ENCODE assay signal across 30 cellular contexts in the genomic region with DNA sequence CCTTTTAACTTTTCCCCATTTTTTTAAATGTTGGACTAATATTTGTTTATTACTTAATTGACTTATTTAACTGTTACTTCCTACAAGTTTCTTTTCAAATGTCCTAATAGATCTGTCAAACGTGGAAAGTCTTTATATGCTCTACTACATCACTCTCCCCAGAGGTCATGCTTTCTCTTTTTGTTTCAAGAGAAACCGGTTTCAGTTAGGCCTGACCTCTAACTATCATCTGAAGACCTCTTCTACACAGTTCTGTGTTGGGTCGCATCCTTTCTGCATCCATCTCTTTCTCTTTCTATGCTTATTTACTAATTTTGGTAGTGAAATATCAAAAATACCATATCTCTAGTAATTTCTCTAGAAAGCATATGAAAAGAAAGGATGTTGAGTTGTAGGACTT.
DNase-seq lines count a peak whose midpoint lies in the region; ATAC-seq, FAIRE-seq and TF ChIP-seq lines count a peak whose summit lies in the region.
"Had no signal": no experiment of that assay in that cellular context is flagged by ENCODE, and none has a peak within 500 bp of the region (broad histone marks: within the 10 kb centered on the region; RNA-seq: fewer than 3 reads in every experiment).

No MANE protein-coding gene starts in this region.

- POLR2A ChIA-PET in HepG2 (lab: Yijun Ruan, JAX), result no interaction called here

- no peaks in the 10 kb centered on the region for H3K27me3 Mint-ChIP-seq in effector memory CD8-positive, alpha-beta T cell
- H3K27me3 Mint-ChIP-seq: activated naive CD4-positive, alpha-beta T cell treated with anti-CD3 and anti-CD28 coated beads, Interleukin-2, amount 50 U/mL, for 24 hours; activated T-helper 17 cell treated with anti-CD3 and anti-CD28 coated beads, Interleukin-2, amount 50 U/mL, for 72 hours; memory B cell had no signal

- H3K4me3 ChIP-seq in mesenchymal stem cell (ENCODE audit: insufficient read depth in 1 of 2, low read depth in 1 of 2, low read length in 2 of 2) (no peak overlapping the region), HepG2 (replicated peaks in 1 of 3; ENCODE audit: insufficient read depth in 1 of 3, low read depth in 2 of 3, low read length in 3 of 3) (no peak overlapping the region), mesendoderm (ENCODE audit: low read length) (no peak overlapping the region)
- H3K4me3 ChIP-seq: right lobe of liver, SJSA1, upper lobe of left lung had no signal

- no peak for TF ChIP-seq POLR2A in HepG2 (IDR thresholded peaks at IDR 0.05; ENCODE audit: insufficient read depth in 1 of 2, low read depth in 2 of 2, low read length in 2 of 2)

- TF ChIP-seq RAD21 in HepG2 (CRISPR knock-in tag; IDR thresholded peaks at IDR 0.05), result no peak

- H3K79me2 ChIP-seq in HepG2 (ENCODE audit: insufficient read depth, low read length), result no peaks in the 10 kb centered on the region
- H3K79me2 ChIP-seq in mesendoderm (ENCODE audit: control insufficient read depth, insufficient read depth, low read length), result no peaks in the 10 kb centered on the region

- no peak overlapping the region for H2BK15ac ChIP-seq in mesenchymal stem cell (ENCODE audit: low read depth, poor library complexity, severe bottlenecking)
- no peak overlapping the region for H2BK15ac ChIP-seq in mesendoderm (replicated peaks; ENCODE audit: low read depth)

- H4K8ac ChIP-seq in mesenchymal stem cell (ENCODE audit: low read length) (no peak overlapping the region), mesendoderm (ENCODE audit: low read depth, low read length) (no peak overlapping the region)

- intact Hi-C loops in HepG2 (cut with micrococcal nuclease; ENCODE audit: unreplicated experiment), result no loop called here

- no peak overlapping the region for H3K4ac ChIP-seq in mesenchymal stem cell (ENCODE audit: low read depth in 1 of 2, low read length in 2 of 2)
- H3K4ac ChIP-seq in mesendoderm (ENCODE audit: low read depth, low read length), result no peak overlapping the region

- TF ChIP-seq EP300 in HepG2 (IDR thresholded peaks at IDR 0.05; ENCODE audit: low read depth in 2 of 2, low read length in 2 of 2) (no peak), HepG2 (CRISPR knock-in tag; IDR thresholded peaks at IDR 0.05; ENCODE audit: borderline replicate concordance) (no peak)

- H3K9ac ChIP-seq in mesenchymal stem cell (ENCODE audit: low read length) (no peak overlapping the region), HepG2 (ENCODE audit: insufficient read depth, low read depth, low read length) (no peak overlapping the region), mesendoderm (ENCODE audit: low read length) (no peak overlapping the region)

- no peak overlapping the region for H2BK12ac ChIP-seq in mesenchymal stem cell (ENCODE audit: low read length in 2 of 2)

- peak overlapping the region; percentile 12 for H3K27ac ChIP-seq in mesenchymal stem cell (ENCODE audit: low read length, poor library complexity, severe bottlenecking)
- no peak overlapping the region for H3K27ac ChIP-seq in HepG2 (ENCODE audit: extremely low read length, insufficient read depth, low read length)
- no peak overlapping the region for H3K27ac ChIP-seq in mesendoderm (ENCODE audit: low read depth, low read length)
- H3K27ac ChIP-seq: right lobe of liver, SJSA1, upper lobe of left lung had no signal

- H3K4me2 ChIP-seq in mesenchymal stem cell (ENCODE audit: low read length, poor library complexity, severe bottlenecking), result no peak overlapping the region
- H3K4me2 ChIP-seq in HepG2 (ENCODE audit: low read depth, low read length), result no peak overlapping the region
- no peak overlapping the region for H3K4me2 ChIP-seq in mesendoderm (ENCODE audit: low read length)

- in situ Hi-C loops in HepG2 (cut with HindIII; ENCODE audit: extremely low pct_ligation_motif_present, low pct_unique_long_range_greater_than_20kb), result no loop called here

- H3K27ac Mint-ChIP-seq in effector memory CD8-positive, alpha-beta T cell, result no peak overlapping the region
- H3K27ac Mint-ChIP-seq: activated naive CD4-positive, alpha-beta T cell treated with anti-CD3 and anti-CD28 coated beads, Interleukin-2, amount 50 U/mL, for 24 hours; activated T-helper 17 cell treated with anti-CD3 and anti-CD28 coated beads, Interleukin-2, amount 50 U/mL, for 72 hours; H9; memory B cell; stimulated activated effector memory CD8-positive, alpha-beta T cell treated with anti-CD3 and anti-CD28 coated beads, Interleukin-12 subunit alpha, Interleukin-12 subunit beta, amount 100 ng/mL, for 72 hours had no signal

- no peaks in the 10 kb centered on the region for H4K20me1 ChIP-seq in HepG2 (ENCODE audit: insufficient read depth, low read length)

- H4K5ac ChIP-seq in mesendoderm (ENCODE audit: low read length), result no peak overlapping the region

- 73% methylated on average over 2 of the region's 3 CpGs for WGBS in mesenchymal stem cell
- 2% methylated on average over 3 of the region's 3 CpGs for WGBS in HepG2 (ENCODE audit: low lambda C conversion rate)
- WGBS in mesendoderm (ENCODE audit: extremely low coverage, insufficient coverage, low lambda C conversion rate), result no CpG with 5 or more reads among the region's 3 CpGs

- H2AK5ac ChIP-seq in mesenchymal stem cell (ENCODE audit: low read length, severe bottlenecking) (no peak overlapping the region), mesendoderm (ENCODE audit: low read length) (no peak overlapping the region)

- H3K14ac ChIP-seq in mesenchymal stem cell (ENCODE audit: low read length in 2 of 2), result no peak overlapping the region

- H2BK5ac ChIP-seq in mesenchymal stem cell (ENCODE audit: low read depth, low read length, poor library complexity, severe bottlenecking), result no peak overlapping the region
- no peak overlapping the region for H2BK5ac ChIP-seq in mesendoderm (ENCODE audit: low read length)

- H3K9me3 ChIP-seq in mesenchymal stem cell (ENCODE audit: control insufficient read depth, low read length), result no peaks in the 10 kb centered on the region
- no peaks in the 10 kb centered on the region for H3K9me3 ChIP-seq in HepG2 (ENCODE audit: low read length)
- H3K9me3 ChIP-seq: right lobe of liver, SJSA1, upper lobe of left lung had no signal

- H3K18ac ChIP-seq in mesenchymal stem cell (ENCODE audit: low read depth in 1 of 2, low read length in 2 of 2), result no peak overlapping the region
- H3K18ac ChIP-seq in mesendoderm (ENCODE audit: low read length), result no peak overlapping the region

- no peaks in the 10 kb centered on the region for H3K36me3 ChIP-seq in mesenchymal stem cell (ENCODE audit: control insufficient read depth in 1 of 2, insufficient read depth in 2 of 2, low read depth in 1 of 2, low read length in 2 of 2)
- no peaks in the 10 kb centered on the region for H3K36me3 ChIP-seq in HepG2 (replicated peaks in 1 of 2; ENCODE audit: control insufficient read depth in 1 of 2, insufficient read depth in 2 of 2, low read length in 2 of 2)
- no peaks in the 10 kb centered on the region for H3K36me3 ChIP-seq in mesendoderm (ENCODE audit: control insufficient read depth, insufficient read depth, low read length)
- H3K36me3 ChIP-seq: right lobe of liver, SJSA1, upper lobe of left lung had no signal

- H3K56ac ChIP-seq in mesendoderm (ENCODE audit: low read length), result no peak overlapping the region

- H3K4me3 Mint-ChIP-seq in effector memory CD8-positive, alpha-beta T cell, result no peak overlapping the region
- H3K4me3 Mint-ChIP-seq: activated naive CD4-positive, alpha-beta T cell treated with anti-CD3 and anti-CD28 coated beads, Interleukin-2, amount 50 U/mL, for 24 hours; activated T-helper 17 cell treated with anti-CD3 and anti-CD28 coated beads, Interleukin-2, amount 50 U/mL, for 72 hours; H9; memory B cell; stimulated activated effector memory CD8-positive, alpha-beta T cell treated with anti-CD3 and anti-CD28 coated beads, Interleukin-12 subunit alpha, Interleukin-12 subunit beta, amount 100 ng/mL, for 72 hours had no signal

- no TSS peak for BruUV-seq in HepG2 (replicated peaks; lab: Mats Ljungman, UMichigan)

- no peaks in the 10 kb centered on the region for H3K36me3 Mint-ChIP-seq in effector memory CD8-positive, alpha-beta T cell (ENCODE audit: insufficient read depth)
- H3K36me3 Mint-ChIP-seq: activated naive CD4-positive, alpha-beta T cell treated with anti-CD3 and anti-CD28 coated beads, Interleukin-2, amount 50 U/mL, for 24 hours; memory B cell; stimulated activated effector memory CD8-positive, alpha-beta T cell treated with anti-CD3 and anti-CD28 coated beads, Interleukin-12 subunit alpha, Interleukin-12 subunit beta, amount 100 ng/mL, for 72 hours had no signal

- no peak for FAIRE-seq in HepG2 (lab: Jason Lieb, UNC)
- FAIRE-seq: G401.6, GM18507 had no signal

- H3K4me1 Mint-ChIP-seq in effector memory CD8-positive, alpha-beta T cell (ENCODE audit: low read depth in 2 of 2), result no peaks in the 10 kb centered on the region
- H3K4me1 Mint-ChIP-seq: activated naive CD4-positive, alpha-beta T cell treated with anti-CD3 and anti-CD28 coated beads, Interleukin-2, amount 50 U/mL, for 24 hours; activated T-helper 17 cell treated with anti-CD3 and anti-CD28 coated beads, Interleukin-2, amount 50 U/mL, for 72 hours; memory B cell; stimulated activated effector memory CD8-positive, alpha-beta T cell treated with anti-CD3 and anti-CD28 coated beads, Interleukin-12 subunit alpha, Interleukin-12 subunit beta, amount 100 ng/mL, for 72 hours had no signal

- peaks cover 1 to 4% of the 10 kb centered on the region in 2 donors for H3K9me3 Mint-ChIP-seq in effector memory CD8-positive, alpha-beta T cell
- H3K9me3 Mint-ChIP-seq: H9 had no signal

- H4K91ac ChIP-seq in mesenchymal stem cell (ENCODE audit: low read length), result no peak overlapping the region

- no peak for TF ChIP-seq CTCF in HepG2 (CRISPR knock-in tag; IDR thresholded peaks at IDR 0.05)

- ATAC-seq in GM18867 (IDR thresholded peaks at IDR 0.05; ENCODE audit: unreplicated experiment), result peak; percentile 80
- ATAC-seq in GM21367 (IDR thresholded peaks at IDR 0.05; ENCODE audit: unreplicated experiment), result peak; percentile 67
- ATAC-seq in HG03342 (IDR thresholded peaks at IDR 0.05; ENCODE audit: unreplicated experiment), result peak; percentile 85
- ATAC-seq in HepG2, result no peak
- ATAC-seq in effector memory CD8-positive, alpha-beta T cell (replicated peaks), result no peak
- ATAC-seq: activated T-helper 17 cell treated with anti-CD3 and anti-CD28 coated beads, Interleukin-2, amount 50 U/mL, for 72 hours; right lobe of liver; stimulated activated effector memory CD8-positive, alpha-beta T cell treated with anti-CD3 and anti-CD28 coated beads, Interleukin-12 subunit alpha, Interleukin-12 subunit beta, amount 100 ng/mL, for 72 hours had no signal

- H3K27me3 ChIP-seq in mesenchymal stem cell (ENCODE audit: control insufficient read depth in 1 of 2, insufficient read depth in 1 of 2, low read length in 2 of 2) (no peaks in the 10 kb centered on the region), HepG2 (ENCODE audit: control insufficient read depth in 1 of 2, insufficient read depth in 2 of 2, low read length in 2 of 2) (no peaks in the 10 kb centered on the region; a peak in 1 of 5 replicates), mesendoderm (ENCODE audit: insufficient read depth, low read length, poor library complexity) (no peaks in the 10 kb centered on the region)
- H3K27me3 ChIP-seq: right lobe of liver, SJSA1, upper lobe of left lung had no signal

- H2BK120ac ChIP-seq in mesenchymal stem cell (ENCODE audit: low read depth, low read length) (no peak overlapping the region), mesendoderm (ENCODE audit: low read depth, low read length) (no peak overlapping the region)

- no peaks in the 10 kb centered on the region for H3K79me1 ChIP-seq in mesenchymal stem cell (replicated peaks; ENCODE audit: low read length, poor library complexity, severe bottlenecking)
- no peaks in the 10 kb centered on the region for H3K79me1 ChIP-seq in mesendoderm (ENCODE audit: low read length)

- H3K4me1 ChIP-seq in mesenchymal stem cell (ENCODE audit: control insufficient read depth, insufficient read depth, low read depth, low read length) (no peaks in the 10 kb centered on the region), HepG2 (ENCODE audit: insufficient read depth, low read length) (no peaks in the 10 kb centered on the region), mesendoderm (ENCODE audit: control insufficient read depth, low read depth, low read length) (peaks cover 5% of the 10 kb centered on the region)
- H3K4me1 ChIP-seq: right lobe of liver, SJSA1, upper lobe of left lung had no signal

- H3K23ac ChIP-seq in mesenchymal stem cell (ENCODE audit: low read length in 2 of 2) (no peak overlapping the region), mesendoderm (ENCODE audit: low read length) (no peak overlapping the region)

- H2AFZ ChIP-seq in mesenchymal stem cell (ENCODE audit: low read depth, low read length) (no peak overlapping the region), HepG2 (ENCODE audit: low read length) (no peak overlapping the region)

- CTCF ChIA-PET in HepG2 (lab: Yijun Ruan, JAX; ENCODE audit: low intra/inter-chr PET ratio, low total read pairs), result no interaction called here

- DNase-seq in mesenchymal stem cell (no peak), HepG2 (ENCODE audit: low spot score) (no peak), mesendoderm (no peak)
- DNase-seq in effector memory CD8-positive, alpha-beta T cell, result no peak
- DNase-seq: activated CD4-positive, alpha-beta T cell treated with anti-CD3 and anti-CD28 coated beads, Interleukin-2, amount 50 U/mL, for 48 hours; activated CD4-positive, CD25-positive, alpha-beta regulatory T cell; activated CD8-positive, alpha-beta memory T cell treated with anti-CD3 and anti-CD28 coated beads, Interleukin-2, amount 50 U/mL, for 48 hours; amygdala; COR-L47; DMS53; H9; hypothalamus; KBM-7; NCI-H1105 treated with DMSO at 0.1 percent for 48 hours; NCI-H2029; NCI-H748 treated with DMSO at 0.1 percent for 48 hours; posterior cingulate gyrus; right lobe of liver; stimulated activated CD4-positive, alpha-beta T cell treated with anti-CD3 and anti-CD28 coated beads, Interleukin-4, amount 100 ng/mL, for 24 hours; upper lobe of left lung had no signal

Comparison
In these comparisons a context has a peak if more than half of its experiments do, and no peak if none do; other contexts are left out.
1. ATAC-seq: peak in GM18867 (single experiment), GM21367 (single experiment) and HG03342 (single experiment); none in HepG2 (single experiment) and effector memory CD8-positive, alpha-beta T cell (single experiment).